In genomic region chr18:8778386-8778785, GRCh38 we compare ENCODE assay signal across 16 cellular contexts.
DNase-seq lines count a peak whose midpoint lies in the region; ATAC-seq and TF ChIP-seq lines count a peak whose summit lies in the region.
"Had no signal": no experiment of that assay in that cellular context is flagged by ENCODE, and none has a peak within 500 bp of the region (broad histone marks: within the 10 kb centered on the region; RNA-seq: fewer than 3 reads in every experiment).

No MANE protein-coding gene starts in this region.

- DNase-seq in COR-L47 (lab: John Stamatoyannopoulos, UW) (peak; percentile 21), NCI-H1417 (lab: John Stamatoyannopoulos, UW) (peak in 2 of 3 experiments; percentile 59 to 88), WTC11 (ENCODE audit: low spot score) (no peak), neural crest cell (ENCODE audit: low read depth, low spot score) (no peak), NCI-H1930 (lab: John Stamatoyannopoulos, UW) (no peak), gastrocnemius medialis (no peak), GM13976 (ENCODE audit: low spot score) (no peak)
- DNase-seq: DMS79 treated with DMSO at 0.1 percent for 48 hours, GDM1, GOT3, NCI-H187, NCI-H226, NCI-H526, PC-3 had no signal

- CTCF ChIA-PET in WTC11 (lab: Charles Lee) = interaction anchor here (1.3 kb wide), 1 partner anchor 210 kb away, joined by 3 read pairs; no protein-coding TSS in a partner anchor

- H3K4me3 Mint-ChIP-seq in WTC11 (no peak overlapping the region), neural crest cell (no peak overlapping the region)

- H3K27ac ChIP-seq in gastrocnemius medialis = no peak overlapping the region

- H3K9me3 ChIP-seq in gastrocnemius medialis = no peaks in the 10 kb centered on the region
- H3K9me3 ChIP-seq: A549 had no signal

- H3K27ac Mint-ChIP-seq in WTC11 (peak overlapping the region; percentile 86), neural crest cell (ENCODE audit: unreplicated experiment) (peak overlapping the region; percentile 15)

- peak; percentile 36 for ATAC-seq in WTC11
- ATAC-seq in gastrocnemius medialis = no peak
- no peak for ATAC-seq in HG03442 (IDR thresholded peaks at IDR 0.05; ENCODE audit: unreplicated experiment)
- ATAC-seq: A549, PC-3 had no signal

- H3K36me3 ChIP-seq in gastrocnemius medialis = no peaks in the 10 kb centered on the region

- no peaks in the 10 kb centered on the region for H3K27me3 Mint-ChIP-seq in WTC11 (ENCODE audit: low read depth)
- H3K27me3 Mint-ChIP-seq in neural crest cell (ENCODE audit: low read depth) = no peaks in the 10 kb centered on the region

- H3K4me1 ChIP-seq in gastrocnemius medialis = no peaks in the 10 kb centered on the region

- no peak overlapping the region for H3K4me3 ChIP-seq in gastrocnemius medialis
- H3K4me3 ChIP-seq: A549 had no signal

- POLR2A ChIA-PET in WTC11 (lab: Charles Lee) = no interaction called here

- H3K27me3 ChIP-seq in gastrocnemius medialis = no peaks in the 10 kb centered on the region

- intact Hi-C loops in gastrocnemius medialis (cut with DNase I; ENCODE audit: low total_unique reads) = no loop called here

- TF ChIP-seq POLR2A in gastrocnemius medialis (IDR thresholded peaks at IDR 0.05) = no peak

- no peak for TF ChIP-seq CTCF in WTC11 (IDR thresholded peaks at IDR 0.05)
- TF ChIP-seq CTCF in neural crest cell (conservative IDR thresholded peaks at IDR 0.05) = no peak
- no peak for TF ChIP-seq CTCF in gastrocnemius medialis (IDR thresholded peaks at IDR 0.05 in 4 of 5, conservative IDR thresholded peaks at IDR 0.05 in 1 of 5)
- no peak for TF ChIP-seq CTCF in GM13976 (IDR thresholded peaks at IDR 0.05; ENCODE audit: borderline replicate concordance, control extremely low read depth, extremely low read depth, insufficient read depth, missing control alignments)

- H3K36me3 Mint-ChIP-seq in WTC11 = peaks cover 13% of the 10 kb centered on the region
- H3K36me3 Mint-ChIP-seq in neural crest cell (ENCODE audit: low read depth) = no peaks in the 10 kb centered on the region

- no peaks in the 10 kb centered on the region for H3K9me3 Mint-ChIP-seq in WTC11
- H3K9me3 Mint-ChIP-seq in neural crest cell = no peaks in the 10 kb centered on the region

- H3K4me1 Mint-ChIP-seq in WTC11 = peaks cover 48% of the 10 kb centered on the region
- H3K4me1 Mint-ChIP-seq in neural crest cell = peaks cover 53% of the 10 kb centered on the region

- in situ Hi-C loops in gastrocnemius medialis (cut with MboI; ENCODE audit: low sequenced_read_pairs in 4 of 4) = no loop called here
- in situ Hi-C loops in GM13976 (cut with MboI; ENCODE audit: low sequenced_read_pairs, unreplicated experiment) = no loop called here

TF ChIP-seq in WTC11, 78 proteins besides CTCF, POLR2A, EP300 and RAD21:
- TF ChIP-seq STAT6 (CRISPR knock-in tag; conservative IDR thresholded peaks at IDR 0.05; ENCODE audit: low read depth) (no peak), ZNF138 (CRISPR knock-in tag; conservative IDR thresholded peaks at IDR 0.05) (no peak), USF2 (CRISPR knock-in tag; IDR thresholded peaks at IDR 0.05) (no peak), SP1 (CRISPR knock-in tag; conservative IDR thresholded peaks at IDR 0.05) (no peak), NR2C2 (CRISPR knock-in tag; IDR thresholded peaks at IDR 0.05) (no peak), MLX (CRISPR knock-in tag; IDR thresholded peaks at IDR 0.05) (no peak), MAX (CRISPR knock-in tag; IDR thresholded peaks at IDR 0.05) (no peak), CBFB (CRISPR knock-in tag; IDR thresholded peaks at IDR 0.05; ENCODE audit: low read depth) (no peak), CDX4 (CRISPR knock-in tag; IDR thresholded peaks at IDR 0.05; ENCODE audit: borderline replicate concordance) (no peak), TCF7 (CRISPR knock-in tag; IDR thresholded peaks at IDR 0.05; ENCODE audit: low read depth) (no peak), NFYB (CRISPR knock-in tag; conservative IDR thresholded peaks at IDR 0.05; ENCODE audit: low read depth) (no peak), PREB (CRISPR knock-in tag; IDR thresholded peaks at IDR 0.05; ENCODE audit: borderline replicate concordance) (no peak), CREB1 (CRISPR knock-in tag; IDR thresholded peaks at IDR 0.05) (no peak)
- TF ChIP-seq, protein P1, sequence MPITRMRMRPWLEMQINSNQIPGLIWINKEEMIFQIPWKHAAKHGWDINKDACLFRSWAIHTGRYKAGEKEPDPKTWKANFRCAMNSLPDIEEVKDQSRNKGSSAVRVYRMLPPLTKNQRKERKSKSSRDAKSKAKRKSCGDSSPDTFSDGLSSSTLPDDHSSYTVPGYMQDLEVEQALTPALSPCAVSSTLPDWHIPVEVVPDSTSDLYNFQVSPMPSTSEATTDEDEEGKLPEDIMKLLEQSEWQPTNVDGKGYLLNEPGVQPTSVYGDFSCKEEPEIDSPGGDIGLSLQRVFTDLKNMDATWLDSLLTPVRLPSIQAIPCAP (CRISPR knock-in tag; IDR thresholded peaks at IDR 0.05) = no peak
- TF ChIP-seq, protein P2, sequence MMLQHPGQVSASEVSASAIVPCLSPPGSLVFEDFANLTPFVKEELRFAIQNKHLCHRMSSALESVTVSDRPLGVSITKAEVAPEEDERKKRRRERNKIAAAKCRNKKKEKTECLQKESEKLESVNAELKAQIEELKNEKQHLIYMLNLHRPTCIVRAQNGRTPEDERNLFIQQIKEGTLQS (CRISPR knock-in tag; conservative IDR thresholded peaks at IDR 0.05) = no peak
- TF ChIP-seq, protein P3, sequence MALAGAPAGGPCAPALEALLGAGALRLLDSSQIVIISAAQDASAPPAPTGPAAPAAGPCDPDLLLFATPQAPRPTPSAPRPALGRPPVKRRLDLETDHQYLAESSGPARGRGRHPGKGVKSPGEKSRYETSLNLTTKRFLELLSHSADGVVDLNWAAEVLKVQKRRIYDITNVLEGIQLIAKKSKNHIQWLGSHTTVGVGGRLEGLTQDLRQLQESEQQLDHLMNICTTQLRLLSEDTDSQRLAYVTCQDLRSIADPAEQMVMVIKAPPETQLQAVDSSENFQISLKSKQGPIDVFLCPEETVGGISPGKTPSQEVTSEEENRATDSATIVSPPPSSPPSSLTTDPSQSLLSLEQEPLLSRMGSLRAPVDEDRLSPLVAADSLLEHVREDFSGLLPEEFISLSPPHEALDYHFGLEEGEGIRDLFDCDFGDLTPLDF (CRISPR knock-in tag; IDR thresholded peaks at IDR 0.05) = no peak

Comparison
In these comparisons a context has a peak if more than half of its experiments do, and no peak if none do; other contexts are left out.
1. DNase-seq: peak in COR-L47 (single experiment) and NCI-H1417 (2 of 3); none in WTC11 (single experiment), neural crest cell (single experiment), NCI-H1930 (0 of 2), gastrocnemius medialis (0 of 2) and GM13976 (single experiment).